In the genomic region with DNA sequence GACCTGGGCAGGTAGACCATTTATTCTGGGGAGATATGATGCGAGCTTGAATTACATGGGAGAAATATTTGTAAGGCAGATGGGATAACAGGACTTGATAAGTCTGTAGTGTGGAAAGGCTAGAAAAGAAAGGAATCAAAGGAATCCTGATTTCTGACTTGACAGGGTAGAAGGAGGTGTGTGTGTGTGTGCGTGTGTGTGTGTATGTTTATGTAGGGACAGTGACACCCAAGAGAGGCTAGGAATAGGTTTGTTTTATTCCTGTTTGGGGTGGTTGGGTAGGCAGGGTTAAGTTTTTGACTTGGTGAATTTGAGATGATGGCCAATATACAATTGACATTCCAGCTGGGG, we compare ENCODE assay signal across 8 cellular contexts. TPM values are rescaled to one million over a fixed set of nuclear protein-coding genes. Genes with fewer than 3 reads are reported as not detected.
DNase-seq lines count a peak whose midpoint lies in the region; ATAC-seq and TF ChIP-seq lines count a peak whose summit lies in the region.

No MANE protein-coding gene starts in this region.

- H3K27ac Mint-ChIP-seq in GM23338 = no peak overlapping the region

- H3K9ac ChIP-seq in mucosa of rectum (ENCODE audit: low read depth in 1 of 2, low read length in 2 of 2) = peak overlapping the region; percentile 83 to 97

- H3F3A ChIP-seq in GM23338 (replicated peaks; ENCODE audit: low read depth) = no peaks in the 10 kb centered on the region; the same call in 1 of the 2 replicates

- H3K4me1 ChIP-seq in GM23338 (ENCODE audit: insufficient read depth) = peaks cover 26% of the 10 kb centered on the region
- peaks cover 2 to 24% of the 10 kb centered on the region in 2 donors for H3K4me1 ChIP-seq in mucosa of rectum (ENCODE audit: control insufficient read depth in 2 of 2, insufficient read depth in 2 of 2, low read length in 2 of 2)

- H3K27me3 Mint-ChIP-seq in GM23338 (ENCODE audit: insufficient read depth, low read depth, poor library complexity) = peaks cover 13% of the 10 kb centered on the region

- POLR2A ChIA-PET in AG04450 (lab: Yijun Ruan, JAX) = no interaction called here

- no peak overlapping the region for H3K27ac ChIP-seq in AG04450 (ENCODE audit: low read depth, low read length)
- H3K27ac ChIP-seq in GM23338 (ENCODE audit: low read depth) = no peak overlapping the region
- H3K27ac ChIP-seq in mucosa of rectum (ENCODE audit: low read depth in 2 of 2, low read length in 2 of 2) = peak overlapping the region; percentile 91 to 92

- peaks cover 4% of the 10 kb centered on the region; the same call in 1 of the 3 replicates for H3K36me3 Mint-ChIP-seq in GM23338 (ENCODE audit: low read depth)

- H3K4me1 Mint-ChIP-seq in GM23338 = peaks cover 25% of the 10 kb centered on the region

- H2AFZ ChIP-seq in GM23338 = peak overlapping the region; percentile 84

- in situ Hi-C loops in astrocyte of the spinal cord (cut with HindIII; ENCODE audit: low sequenced_read_pairs) (loop anchor here (25.0 kb wide), 1 partner anchor 226 kb away; no protein-coding TSS in a partner anchor), G401 (cut with HindIII; ENCODE audit: low sequenced_read_pairs) (no loop called here)

- H4K20me1 ChIP-seq in GM23338 (replicated peaks; ENCODE audit: insufficient read depth) = no peaks in the 10 kb centered on the region

- H3K27me3 ChIP-seq in AG04450 (ENCODE audit: control insufficient read depth, insufficient read depth, low read length) = no peaks in the 10 kb centered on the region
- H3K27me3 ChIP-seq in GM23338 (ENCODE audit: insufficient read depth) = peaks cover 30% of the 10 kb centered on the region
- H3K27me3 ChIP-seq in mucosa of rectum (ENCODE audit: control insufficient read depth in 2 of 2, insufficient read depth in 2 of 2, low read length in 2 of 2) = no peaks in the 10 kb centered on the region

- peak overlapping the region; percentile 71 for H3K4me3 Mint-ChIP-seq in GM23338

- CTCF ChIA-PET in AG04450 (lab: Charles Lee) = interaction anchor here (0.7 to 4.2 kb wide), 4 partner anchors 9 to 247 kb away, joined by 3 to 16 read pairs (median 4); no protein-coding TSS in a partner anchor

- H3K36me3 ChIP-seq in GM23338 (ENCODE audit: insufficient read depth) (0 out of 2 replicates have a peak, but pooled peaks cover under 1% of the 10 kb centered on the region), mucosa of rectum (ENCODE audit: control insufficient read depth in 2 of 2, insufficient read depth in 2 of 2, low read length in 2 of 2) (peaks cover 0 to under 1% of the 10 kb centered on the region in 2 donors)

- H3K4me3 ChIP-seq in AG04450 (ENCODE audit: low read depth, low read length) (peak overlapping the region; percentile 63), GM23338 (peak overlapping the region; percentile 64), astrocyte of the spinal cord (ENCODE audit: low read depth, low read length) (peak overlapping the region; percentile 53), mucosa of rectum (ENCODE audit: low read length in 2 of 2) (peak overlapping the region; percentile 73 to 88)

- peaks cover 8% of the 10 kb centered on the region for H3K9me2 ChIP-seq in GM23338 (ENCODE audit: insufficient read depth)

- H3K79me2 ChIP-seq in GM23338 (replicated peaks; ENCODE audit: insufficient read depth) = peaks cover 3% of the 10 kb centered on the region; the same call in 1 of the 2 replicates

- DNase-seq in AG04450 (ENCODE audit: low read depth, low spot score) = no peak
- DNase-seq in GM23338 (ENCODE audit: low spot score) = no peak
- no peak for DNase-seq in astrocyte of the spinal cord (ENCODE audit: low read depth, low spot score)
- DNase-seq in NCI-H1694 treated with DMSO at 0.1 percent for 48 hours (lab: John Stamatoyannopoulos, UW) = no peak
- no peak for DNase-seq in NK-92 (lab: John Stamatoyannopoulos, UW; ENCODE audit: unreplicated experiment)
- no peak for DNase-seq in G401 (ENCODE audit: low spot score)

- H3K9me3 Mint-ChIP-seq in GM23338 = peaks cover 3% of the 10 kb centered on the region; the same call in 2 of the 3 replicates

- TF ChIP-seq CTCF in AG04450 (IDR thresholded peaks at IDR 0.05; ENCODE audit: low read depth, low read length) (no peak), GM23338 (conservative IDR thresholded peaks at IDR 0.05; ENCODE audit: low read depth in 2 of 2) (no peak), astrocyte of the spinal cord (IDR thresholded peaks at IDR 0.05; ENCODE audit: low read depth, low read length) (no peak)

- ATAC-seq in GM23338 (no peak), GM18861 (IDR thresholded peaks at IDR 0.05; ENCODE audit: unreplicated experiment) (no peak)

- H3K4me2 ChIP-seq in GM23338 = peak overlapping the region; percentile 83

- H3K9me3 ChIP-seq in AG04450 (ENCODE audit: control insufficient read depth, insufficient read depth, low read length) (no peaks in the 10 kb centered on the region), mucosa of rectum (ENCODE audit: control insufficient read depth in 2 of 2, low read length in 2 of 2) (no peaks in the 10 kb centered on the region)

TF ChIP-seq in GM23338, 12 proteins besides CTCF, POLR2A, EP300 and RAD21 (continues in another document):
- TF ChIP-seq CREB1 (CRISPR knock-in tag; IDR thresholded peaks at IDR 0.05; ENCODE audit: low read depth) (no peak), EZH2phosphoT487 (IDR thresholded peaks at IDR 0.05; ENCODE audit: unreplicated experiment) (no peak), ZNF331 (CRISPR knock-in tag; IDR thresholded peaks at IDR 0.05; ENCODE audit: low read depth) (no peak), STAT1 (IDR thresholded peaks at IDR 0.05; ENCODE audit: unreplicated experiment) (no peak), POLR2AphosphoS5 (IDR thresholded peaks at IDR 0.05; ENCODE audit: low read depth) (no peak), JUNB (IDR thresholded peaks at IDR 0.05; ENCODE audit: unreplicated experiment) (no peak), EZH2 (IDR thresholded peaks at IDR 0.05; ENCODE audit: low read depth, unreplicated experiment) (no peak), NANOG (IDR thresholded peaks at IDR 0.05; ENCODE audit: borderline replicate concordance) (no peak), ZNF114 (CRISPR knock-in tag; IDR thresholded peaks at IDR 0.05) (no peak)
- TF ChIP-seq, protein P1, sequence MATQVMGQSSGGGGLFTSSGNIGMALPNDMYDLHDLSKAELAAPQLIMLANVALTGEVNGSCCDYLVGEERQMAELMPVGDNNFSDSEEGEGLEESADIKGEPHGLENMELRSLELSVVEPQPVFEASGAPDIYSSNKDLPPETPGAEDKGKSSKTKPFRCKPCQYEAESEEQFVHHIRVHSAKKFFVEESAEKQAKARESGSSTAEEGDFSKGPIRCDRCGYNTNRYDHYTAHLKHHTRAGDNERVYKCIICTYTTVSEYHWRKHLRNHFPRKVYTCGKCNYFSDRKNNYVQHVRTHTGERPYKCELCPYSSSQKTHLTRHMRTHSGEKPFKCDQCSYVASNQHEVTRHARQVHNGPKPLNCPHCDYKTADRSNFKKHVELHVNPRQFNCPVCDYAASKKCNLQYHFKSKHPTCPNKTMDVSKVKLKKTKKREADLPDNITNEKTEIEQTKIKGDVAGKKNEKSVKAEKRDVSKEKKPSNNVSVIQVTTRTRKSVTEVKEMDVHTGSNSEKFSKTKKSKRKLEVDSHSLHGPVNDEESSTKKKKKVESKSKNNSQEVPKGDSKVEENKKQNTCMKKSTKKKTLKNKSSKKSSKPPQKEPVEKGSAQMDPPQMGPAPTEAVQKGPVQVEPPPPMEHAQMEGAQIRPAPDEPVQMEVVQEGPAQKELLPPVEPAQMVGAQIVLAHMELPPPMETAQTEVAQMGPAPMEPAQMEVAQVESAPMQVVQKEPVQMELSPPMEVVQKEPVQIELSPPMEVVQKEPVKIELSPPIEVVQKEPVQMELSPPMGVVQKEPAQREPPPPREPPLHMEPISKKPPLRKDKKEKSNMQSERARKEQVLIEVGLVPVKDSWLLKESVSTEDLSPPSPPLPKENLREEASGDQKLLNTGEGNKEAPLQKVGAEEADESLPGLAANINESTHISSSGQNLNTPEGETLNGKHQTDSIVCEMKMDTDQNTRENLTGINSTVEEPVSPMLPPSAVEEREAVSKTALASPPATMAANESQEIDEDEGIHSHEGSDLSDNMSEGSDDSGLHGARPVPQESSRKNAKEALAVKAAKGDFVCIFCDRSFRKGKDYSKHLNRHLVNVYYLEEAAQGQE (IDR thresholded peaks at IDR 0.05; ENCODE audit: unreplicated experiment) = no peak
- TF ChIP-seq, protein P2, sequence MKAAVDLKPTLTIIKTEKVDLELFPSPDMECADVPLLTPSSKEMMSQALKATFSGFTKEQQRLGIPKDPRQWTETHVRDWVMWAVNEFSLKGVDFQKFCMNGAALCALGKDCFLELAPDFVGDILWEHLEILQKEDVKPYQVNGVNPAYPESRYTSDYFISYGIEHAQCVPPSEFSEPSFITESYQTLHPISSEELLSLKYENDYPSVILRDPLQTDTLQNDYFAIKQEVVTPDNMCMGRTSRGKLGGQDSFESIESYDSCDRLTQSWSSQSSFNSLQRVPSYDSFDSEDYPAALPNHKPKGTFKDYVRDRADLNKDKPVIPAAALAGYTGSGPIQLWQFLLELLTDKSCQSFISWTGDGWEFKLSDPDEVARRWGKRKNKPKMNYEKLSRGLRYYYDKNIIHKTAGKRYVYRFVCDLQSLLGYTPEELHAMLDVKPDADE (IDR thresholded peaks at IDR 0.05) = no peak

RNA-seq across cellular contexts. Expression of gene HTATIP2, which starts 0.4 kb away (rescaled TPM):
- polyA plus RNA-seq in AG04450 (2011; rRNA removed) (29.2 and 39.8 TPM in 2 replicates), GM23338 (2016; fragmentation: Nextera tagmentation; extraction: Ambion mirVana) (50.0 and 57.5 TPM in 2 replicates)
- 16.2 and 17.0 TPM in 2 replicates for polyA minus RNA-seq in AG04450 (2011; rRNA and poly(A)+ RNA removed)
- 45.0 and 45.2 TPM in 2 replicates for total RNA-seq in GM23338 (2014; rRNA removed; shearing (Covaris generic))
- total RNA-seq in G401 (2014; rRNA removed; shearing (Covaris generic)) = not detected in 2 replicates

RNA-seq across cellular contexts. Expression of gene PRMT3, which starts 24.4 kb away (rescaled TPM):
- 11.6 and 14.8 TPM in 2 replicates for polyA plus RNA-seq in AG04450 (2011; rRNA removed)
- polyA minus RNA-seq in AG04450 (2011; rRNA and poly(A)+ RNA removed) = 4.7 and 10.8 TPM in 2 replicates
- 31.8 and 35.0 TPM in 2 replicates for total RNA-seq in GM23338 (2014; rRNA removed; shearing (Covaris generic))
- 19.0 and 19.1 TPM in 2 replicates for polyA plus RNA-seq in GM23338 (2016; fragmentation: Nextera tagmentation; extraction: Ambion mirVana)
- total RNA-seq in G401 (2014; rRNA removed; shearing (Covaris generic)) = 30.9 and 53.6 TPM in 2 replicates

Comparison
In these comparisons a context has a peak if more than half of its experiments do, and no peak if none do; other contexts are left out.
1. H3K27ac ChIP-seq: peak in mucosa of rectum (2 of 2); none in AG04450 (single experiment) and GM23338 (single experiment).
2. RNA of gene HTATIP2, which starts 0.4 kb away (total RNA-seq): 45.0 to 45.2 TPM in GM23338; not detected in G401; every median in the first group is over 10 times any median in the second.
3. Peak in every context shown above with its lines, with median percentiles within 50 percentile points of each other: H3K4me3 ChIP-seq.